Comparison of ENCODE assay signal across 25 cellular contexts in genomic region chr12:109266106-109266879, GRCh38. TPM values are rescaled to one million over a fixed set of nuclear protein-coding genes. Genes with fewer than 3 reads are reported as not detected.
"Had no signal": no experiment of that assay in that cellular context is flagged by ENCODE, and none has a peak within 500 bp of the region (broad histone marks: within the 10 kb centered on the region; RNA-seq: fewer than 3 reads in every experiment).

No MANE protein-coding gene starts in this region.

- H3K4me3 ChIP-seq: SJSA1 had no signal

- H3K4me1 ChIP-seq: SJSA1 had no signal

- H3K27ac ChIP-seq: SJSA1 had no signal

- H3K36me3 ChIP-seq: SJSA1 had no signal

- DNase-seq: activated CD4-positive, alpha-beta T cell treated with anti-CD3 and anti-CD28 coated beads for 48 hours; activated CD4-positive, alpha-beta T cell treated with anti-CD3 and anti-CD28 coated beads, Interleukin-2, amount 50 U/mL, for 4 hours; activated CD4-positive, CD25-positive, alpha-beta regulatory T cell treated with anti-CD3 and anti-CD28 coated beads, Interleukin-2, amount 50 U/mL, for 72 hours; activated CD8-positive, alpha-beta T cell treated with anti-CD3 and anti-CD28 coated beads, Interleukin-2, amount 10 ng/mL, durations not matched to agents 7 days and 5 days; activated effector memory CD4-positive, alpha-beta T cell treated with Interleukin-2 at 50 U/mL for 16 hours; activated naive CD4-positive, alpha-beta T cell; activated T-cell treated with anti-CD3 and anti-CD28 coated beads, Interleukin-2, amount 50 U/mL, for 24 hours; amniotic stem cell; MM.1S; NCI-H1048; NCI-H146; NCI-H187 treated with DMSO at 0.1 percent for 48 hours; NCI-H2107; NCI-H2171 treated with DMSO at 0.1 percent for 48 hours; NCI-H226; NCI-H526 treated with DMSO at 0.1 percent for 48 hours; NCI-H82; SHP77; T-helper 17 cell; T-helper 9 cell had no signal

- H3K9me3 ChIP-seq: SJSA1 had no signal

- H3K27me3 ChIP-seq: SJSA1 had no signal

- ATAC-seq: activated CD8-positive, alpha-beta T cell treated with anti-CD3 and anti-CD28 coated beads, Interleukin-2, amount 10 ng/mL, durations not matched to agents 7 days and 5 days; T-helper 17 cell; WTC11 had no signal

RNA-seq across cellular contexts. Expression of gene FOXN4, which starts 42.8 kb away (rescaled TPM):
- total RNA-seq: activated CD8-positive, alpha-beta T cell treated with anti-CD3 and anti-CD28 coated beads, Interleukin-2, amount 10 ng/mL, durations not matched to agents 7 days and 5 days; activated T-helper 1 cell treated with anti-CD3 and anti-CD28 coated beads, Interleukin-12 subunit alpha, Interleukin-12 subunit beta, Interleukin-2, Interleukin-4 antibody, amounts not matched to agents 30 ng/mL and 10 ng/mL and 1 ng/mL, durations not matched to agents 14 hours and 24 hours and 36 hours; astrocyte; NCI-H460; SJSA1; T-helper 17 cell had no signal
